ENCODE assay signal across 8 cellular contexts in genomic region chr7:974172-974571, GRCh38. TPM values are rescaled to one million over a fixed set of nuclear protein-coding genes. Genes with fewer than 3 reads are reported as not detected.
DNase-seq lines count a peak whose midpoint lies in the region; ATAC-seq, FAIRE-seq and TF ChIP-seq lines count a peak whose summit lies in the region.

No MANE protein-coding gene starts in this region.

- no TSS peak for BruUV-seq in K562 (replicated peaks; lab: Mats Ljungman, UMichigan)

- 27% methylated on average over 6 of the region's 7 CpGs for WGBS in K562 (ENCODE audit: insufficient coverage, low coverage, missing lambda C conversion rate)
- 45 to 60% methylated on average over 1 to 3 of the region's 7 CpGs for WGBS in mesodermal cell (ENCODE audit: insufficient coverage in 2 of 2), 2 experiments

- no peak for DNase-seq in K562 (ENCODE audit: extremely low read depth in 1 of 4, low spot score in 3 of 4)
- no peak for DNase-seq in pons (ENCODE audit: low spot score)
- DNase-seq in DMS 273 (lab: John Stamatoyannopoulos, UW; ENCODE audit: unreplicated experiment), result no peak
- DNase-seq in activated gamma-delta T cell (lab: John Stamatoyannopoulos, UW), result no peak

- no peaks in the 10 kb centered on the region for H3K9me1 ChIP-seq in K562 (ENCODE audit: control insufficient read depth, insufficient read depth, low read length)

- H3K9ac ChIP-seq in HUES6 (ENCODE audit: low read length) (peak overlapping the region; percentile 82), K562 (ENCODE audit: insufficient read depth in 1 of 2, low read depth in 2 of 2, low read length in 2 of 2) (peak overlapping the region in 1 of 2 experiments; percentile 98; a peak in 3 of 4 replicates)

- intact Hi-C loops in K562 (cut with micrococcal nuclease), result no loop called here

- FAIRE-seq in K562 (lab: Jason Lieb, UNC), result peak; percentile 79

- peak; percentile 30; the same call in 1 of the 3 replicates for ATAC-seq in K562
- no peak for ATAC-seq in HG02610 (IDR thresholded peaks at IDR 0.05; ENCODE audit: unreplicated experiment)

- CTCF ChIA-PET in K562 (lab: Yijun Ruan, JAX; ENCODE audit: low intra/inter-chr PET ratio), result interaction anchor here (0.7 kb wide), 1 partner anchor 17 kb away, joined by 3 read pairs; no protein-coding TSS in a partner anchor

- TF ChIP-seq CTCF in 22Rv1 (IDR thresholded peaks at IDR 0.05) (no peak), K562 (IDR thresholded peaks at IDR 0.05 in 2 of 3, conservative IDR thresholded peaks at IDR 0.05 in 1 of 3; ENCODE audit: insufficient read depth in 2 of 3, low read depth in 1 of 3, low read length in 3 of 3) (no peak)

- POLR2A ChIA-PET in K562 (lab: Yijun Ruan, JAX), result interaction anchor here (0.6 to 2.2 kb wide), 5 partner anchors 8 to 211 kb away, joined by 3 to 9 read pairs (median 5); no protein-coding TSS in a partner anchor

- in situ Hi-C loops in K562 (cut with MboI), result no loop called here

- H3K9me3 ChIP-seq in HUES6 (ENCODE audit: control insufficient read depth, insufficient read depth, low read depth, low read length) (no peaks in the 10 kb centered on the region), K562 (replicated peaks; ENCODE audit: control insufficient read depth, insufficient read depth, low read depth, low read length) (no peaks in the 10 kb centered on the region; the same call in 1 of the 2 replicates), mesodermal cell (ENCODE audit: control insufficient read depth, low read length) (no peaks in the 10 kb centered on the region)

- H3K4me3 ChIP-seq in HUES6 (ENCODE audit: low read depth, low read length) (peak overlapping the region; percentile 98), K562 (peak overlapping the region; percentile 100), mesodermal cell (ENCODE audit: extremely low read depth, insufficient read depth, low read length, poor library complexity, severe bottlenecking) (peak overlapping the region; percentile 77)

- peak overlapping the region; percentile 92 for H3K4me2 ChIP-seq in K562 (ENCODE audit: insufficient read depth, low read length)

- H4K20me1 ChIP-seq in K562 (replicated peaks; ENCODE audit: control insufficient read depth, insufficient read depth, low read length), result no peaks in the 10 kb centered on the region; the same call in 1 of the 2 replicates

- H3K4me1 ChIP-seq in HUES6 (ENCODE audit: control insufficient read depth, insufficient read depth, low read length) (peaks cover 7% of the 10 kb centered on the region; the same call in 1 of the 2 replicates), K562 (replicated peaks in 1 of 2; ENCODE audit: control insufficient read depth in 2 of 2, insufficient read depth in 2 of 2, low read length in 2 of 2) (peaks cover 7 to 25% of the 10 kb centered on the region in 2 experiments; a peak in 4 of 5 replicates), mesodermal cell (ENCODE audit: control insufficient read depth, insufficient read depth, low read length, poor library complexity, severe bottlenecking) (peaks cover 16% of the 10 kb centered on the region)

- H3K27me3 ChIP-seq in HUES6 (ENCODE audit: control insufficient read depth, insufficient read depth, low read length) (no peaks in the 10 kb centered on the region), K562 (ENCODE audit: control insufficient read depth in 2 of 2, insufficient read depth in 2 of 2, low read length in 2 of 2) (peaks cover 5 to 7% of the 10 kb centered on the region in 2 experiments; a peak in 3 of 5 replicates)

- H2AFZ ChIP-seq in K562 (ENCODE audit: low read depth, low read length), result no peak overlapping the region

- no peak for TF ChIP-seq EP300 in K562 (IDR thresholded peaks at IDR 0.05; ENCODE audit: low read length)

- TF ChIP-seq RAD21 in K562 (CRISPR knock-in tag; conservative IDR thresholded peaks at IDR 0.05 in 1 of 2, IDR thresholded peaks at IDR 0.05 in 1 of 2), result no peak

- H3K27ac ChIP-seq in 22Rv1 (peak overlapping the region; percentile 88; the same call in 1 of the 2 replicates), HUES6 (ENCODE audit: low read depth, low read length) (no peak overlapping the region), K562 (ENCODE audit: extremely low read depth, low read depth, low read length) (no peak overlapping the region; the same call in 2 of the 3 replicates), mesodermal cell (ENCODE audit: low read depth, low read length, severe bottlenecking) (no peak overlapping the region)

- H3K36me3 ChIP-seq in HUES6 (ENCODE audit: control insufficient read depth, insufficient read depth, low read length) (peaks cover 34% of the 10 kb centered on the region), K562 (ENCODE audit: control insufficient read depth, insufficient read depth, low read length) (peaks cover 41% of the 10 kb centered on the region), mesodermal cell (ENCODE audit: control insufficient read depth, insufficient read depth, low read length) (peaks cover 40% of the 10 kb centered on the region)

- peaks cover 46% of the 10 kb centered on the region for H3K79me2 ChIP-seq in K562 (ENCODE audit: control insufficient read depth, insufficient read depth, low read length)

- no peak for TF ChIP-seq POLR2A in K562 (conservative IDR thresholded peaks at IDR 0.05)

TF ChIP-seq in K562, 482 proteins besides CTCF, POLR2A, EP300 and RAD21:
- TF ChIP-seq DPF2 (IDR thresholded peaks at IDR 0.05) (0 out of 2 replicates have a peak, but pooled peaks have one; percentile 6), SRSF7 (optimal IDR thresholded peaks at IDR 0.05; ENCODE audit: low read depth, low read length) (no peak)

RNA-seq across cellular contexts. Expression of gene COX19, which starts 1.2 kb away (rescaled TPM):
- 75.3 and 83.0 TPM in 2 replicates for total RNA-seq in K562 (2011; cell fraction: chromatin; rRNA removed; ENCODE audit: low replicate concordance)
- 39.2 and 42.0 TPM in 2 replicates for total RNA-seq in K562 (2011; cell fraction: nucleolus; rRNA removed)
- 67.4 and 75.2 TPM in 2 replicates for total RNA-seq in K562 (2011; cell fraction: nucleoplasm; rRNA removed)
- 7.9 and 11.7 TPM in 2 replicates for total RNA-seq in K562 (2014; rRNA removed)
- 9.8 and 11.9 TPM in 2 replicates for total RNA-seq in K562 (2014; rRNA removed; fragmentation: Illumina TruSeq; extraction: Trizol)
- 8.6 and 9.4 TPM in 2 replicates for total RNA-seq in K562 (2015; rRNA removed; fragmentation: Illumina TruSeq; extraction: Trizol)
- 10.2 and 10.5 TPM in 2 replicates for total RNA-seq in K562 (2021)
- polyA plus RNA-seq in K562 (2011; rRNA removed), result 7.3 and 8.1 TPM in 2 replicates
- 5.8 and 6.1 TPM in 2 replicates for polyA plus RNA-seq in K562 (2011; cell fraction: cytosol; rRNA removed)
- 12.8 and 14.3 TPM in 2 replicates for polyA plus RNA-seq in K562 (2011; cell fraction: nucleus; rRNA removed)
- polyA plus RNA-seq in K562 (2012), result 8.1 and 9.5 TPM in 2 replicates
- 6.0 and 6.1 TPM in 2 replicates for polyA plus RNA-seq in K562 (2014; fragmentation: Illumina TruSeq; extraction: Trizol)
- 1 to 10 TPM; 5.2 to 5.9 TPM for polyA plus RNA-seq in K562 (2014; fragmentation: Nextera tagmentation; extraction: Ambion mirVana)
- 10.4 and 11.1 TPM in 2 replicates for polyA plus RNA-seq in K562 (2014; rRNA removed)
- 11.5 and 14.7 TPM in 2 replicates for polyA minus RNA-seq in K562 (2011; rRNA and poly(A)+ RNA removed)
- polyA minus RNA-seq in K562 (2011; cell fraction: cytosol; rRNA and poly(A)+ RNA removed), result 1.1 and 2.5 TPM in 2 replicates
- polyA minus RNA-seq in K562 (2011; cell fraction: nucleus; rRNA and poly(A)+ RNA removed), result 11.0 and 17.1 TPM in 2 replicates
- 9.7 TPM for polyA plus RNA-seq in mesodermal cell (2013, experiment 1 of 2)
- polyA plus RNA-seq in mesodermal cell (2013, experiment 2 of 2), result 9.4 TPM

RNA-seq across cellular contexts. Expression of gene CYP2W1, which starts 8.8 kb away (rescaled TPM):
- total RNA-seq in K562 (2011; cell fraction: chromatin; rRNA removed; ENCODE audit: low replicate concordance), result not detected in 2 replicates
- not detected in 2 replicates for total RNA-seq in K562 (2011; cell fraction: nucleolus; rRNA removed)
- not detected in 2 replicates for total RNA-seq in K562 (2011; cell fraction: nucleoplasm; rRNA removed)
- total RNA-seq in K562 (2014; rRNA removed) (not detected in 2 replicates), K562 (2014; rRNA removed; fragmentation: Illumina TruSeq; extraction: Trizol) (not detected in 2 replicates), K562 (2015; rRNA removed; fragmentation: Illumina TruSeq; extraction: Trizol) (not detected in 2 replicates), K562 (2021) (not detected in 2 replicates)
- polyA plus RNA-seq in K562 (2011; rRNA removed) (not detected in 2 replicates), K562 (2014; fragmentation: Illumina TruSeq; extraction: Trizol) (not detected in 2 replicates), K562 (2014; fragmentation: Nextera tagmentation; extraction: Ambion mirVana) (not detected), K562 (2014; rRNA removed) (0.07 TPM in 1 of 2 replicates, not detected in the other)
- not detected in 2 replicates for polyA plus RNA-seq in K562 (2011; cell fraction: cytosol; rRNA removed)
- polyA plus RNA-seq in K562 (2011; cell fraction: nucleus; rRNA removed), result not detected in 2 replicates
- 0.14 TPM in 1 of 2 replicates, not detected in the other for polyA plus RNA-seq in K562 (2012)
- polyA minus RNA-seq in K562 (2011; rRNA and poly(A)+ RNA removed), result not detected in 2 replicates
- not detected in 2 replicates for polyA minus RNA-seq in K562 (2011; cell fraction: cytosol; rRNA and poly(A)+ RNA removed)
- not detected in 2 replicates for polyA minus RNA-seq in K562 (2011; cell fraction: nucleus; rRNA and poly(A)+ RNA removed)
- not detected for polyA plus RNA-seq in mesodermal cell (2013, experiment 1 of 2)
- polyA plus RNA-seq in mesodermal cell (2013, experiment 2 of 2), result not detected

RNA-seq across cellular contexts. Expression of gene ADAP1, which starts 19.7 kb away (rescaled TPM):
- total RNA-seq in K562 (2011; cell fraction: chromatin; rRNA removed; ENCODE audit: low replicate concordance), result 0.30 and 3.1 TPM in 2 replicates
- total RNA-seq in K562 (2011; cell fraction: nucleolus; rRNA removed), result 1.1 and 1.8 TPM in 2 replicates
- total RNA-seq in K562 (2011; cell fraction: nucleoplasm; rRNA removed), result 1.4 and 1.9 TPM in 2 replicates
- total RNA-seq in K562 (2014; rRNA removed), result 0.27 and 0.41 TPM in 2 replicates
- total RNA-seq in K562 (2014; rRNA removed; fragmentation: Illumina TruSeq; extraction: Trizol), result not detected in 2 replicates
- total RNA-seq in K562 (2015; rRNA removed; fragmentation: Illumina TruSeq; extraction: Trizol), result 0.26 and 0.58 TPM in 2 replicates
- 0.47 and 0.54 TPM in 2 replicates for total RNA-seq in K562 (2021)
- polyA plus RNA-seq in K562 (2011; rRNA removed), result 1.1 and 1.4 TPM in 2 replicates
- polyA plus RNA-seq in K562 (2011; cell fraction: cytosol; rRNA removed), result 1.7 and 3.9 TPM in 2 replicates
- polyA plus RNA-seq in K562 (2011; cell fraction: nucleus; rRNA removed), result 2.7 and 3.4 TPM in 2 replicates
- 0.44 and 2.4 TPM in 2 replicates for polyA plus RNA-seq in K562 (2012)
- polyA plus RNA-seq in K562 (2014; fragmentation: Illumina TruSeq; extraction: Trizol), result 0.68 TPM in 2 replicates
- polyA plus RNA-seq in K562 (2014; fragmentation: Nextera tagmentation; extraction: Ambion mirVana), result not detected
- 0.36 and 0.40 TPM in 2 replicates for polyA plus RNA-seq in K562 (2014; rRNA removed)
- 0.90 and 0.95 TPM in 2 replicates for polyA minus RNA-seq in K562 (2011; rRNA and poly(A)+ RNA removed)
- 1.1 and 2.2 TPM in 2 replicates for polyA minus RNA-seq in K562 (2011; cell fraction: cytosol; rRNA and poly(A)+ RNA removed)
- 1.7 and 1.9 TPM in 2 replicates for polyA minus RNA-seq in K562 (2011; cell fraction: nucleus; rRNA and poly(A)+ RNA removed)
- polyA plus RNA-seq in mesodermal cell (2013, experiment 1 of 2), result 2.2 TPM
- 1.7 TPM for polyA plus RNA-seq in mesodermal cell (2013, experiment 2 of 2)
